Comparison of ENCODE assay signal across 8 cellular contexts in the genomic region with DNA sequence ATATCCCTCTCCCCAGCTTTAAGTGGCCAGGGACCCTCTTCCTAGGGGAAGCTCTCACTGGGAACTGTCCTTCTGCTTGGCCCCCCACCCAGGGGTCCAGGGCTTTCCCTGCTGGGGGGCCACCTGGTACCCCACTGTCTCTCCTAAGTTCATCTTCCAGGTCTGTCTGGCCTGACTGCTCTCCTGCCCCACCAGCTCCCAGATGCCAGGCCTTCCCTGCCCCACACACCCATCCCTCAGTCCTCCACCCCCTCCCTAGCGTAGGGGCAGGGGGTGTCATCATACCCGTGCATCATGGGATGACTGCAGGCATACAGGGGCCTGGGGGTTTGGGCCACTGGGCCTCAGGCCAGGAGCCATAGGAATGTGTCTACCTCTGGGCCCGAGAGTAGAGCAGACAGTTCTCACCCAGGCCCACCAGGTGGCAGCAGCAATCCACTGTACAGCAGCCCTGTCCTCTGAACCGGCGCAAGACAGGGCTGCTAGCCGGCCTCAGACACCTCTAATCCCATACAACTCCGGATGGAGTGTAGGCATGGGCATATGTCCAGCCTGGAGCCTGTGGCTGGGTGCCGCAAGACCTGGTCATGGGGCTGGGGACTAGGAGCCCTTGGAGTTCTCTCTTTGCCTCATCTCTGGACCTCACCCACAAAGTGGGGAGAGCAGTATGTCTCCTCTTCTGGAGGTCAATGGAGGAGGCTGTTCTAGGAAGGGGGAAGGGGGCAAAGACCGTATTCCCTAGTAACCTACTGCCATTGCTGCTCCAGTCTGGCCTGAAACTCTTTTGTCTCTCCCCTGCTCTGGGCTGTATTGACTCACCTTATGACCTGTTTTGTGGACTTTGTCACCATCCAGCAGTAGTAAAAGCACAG. TPM values are rescaled to one million over a fixed set of nuclear protein-coding genes. Genes with fewer than 3 reads are reported as not detected.
DNase-seq lines count a peak whose midpoint lies in the region; ATAC-seq and TF ChIP-seq lines count a peak whose summit lies in the region.

No MANE protein-coding gene starts in this region.

- peak; percentile 62 for ATAC-seq in GM19455 (IDR thresholded peaks at IDR 0.05; ENCODE audit: unreplicated experiment)

- H3K27me3 Mint-ChIP-seq in nephron (ENCODE audit: low read depth), result peaks cover 7% of the 10 kb centered on the region

- peaks cover 9% of the 10 kb centered on the region for H3K4me1 Mint-ChIP-seq in nephron

- DNase-seq in COLO829 (ENCODE audit: low spot score), result peak; percentile 73
- peak; percentile 90 for DNase-seq in HT-29 (ENCODE audit: low spot score)
- DNase-seq in OCI-M2 (lab: John Stamatoyannopoulos, UW; ENCODE audit: unreplicated experiment), result peak; percentile 14
- DNase-seq in activated T-cell treated with anti-CD3 and anti-CD28 coated beads for 48 hours (ENCODE audit: low read depth), result peak; percentile 74
- DNase-seq in fibroblast of gingiva (ENCODE audit: low read depth), result peak; percentile 74
- DNase-seq in stimulated activated naive CD4-positive, alpha-beta T cell treated with Interleukin-2 at 50 U/mL for 16 hours (lab: John Stamatoyannopoulos, UW), result peak; percentile 78

- H3K4me3 Mint-ChIP-seq in nephron, result no peak overlapping the region

- H3K36me3 Mint-ChIP-seq in nephron (ENCODE audit: low read depth), result no peaks in the 10 kb centered on the region

- H3K27ac Mint-ChIP-seq in nephron, result peak overlapping the region in 1 of 3 experiments; percentile 56

- no peaks in the 10 kb centered on the region for H3K9me3 Mint-ChIP-seq in nephron

- peak; percentile 92 to 95 (median 94) for TF ChIP-seq CTCF in nephron (IDR thresholded peaks at IDR 0.05; ENCODE audit: unreplicated experiment in 3 of 3)

RNA-seq across cellular contexts. Expression of a gene that starts 10.0 kb away (rescaled TPM):
- 74.8 and 90.4 TPM in 2 replicates for total RNA-seq in HT-29 (2014; rRNA removed; shearing (Covaris generic))

RNA-seq across cellular contexts. Expression of a gene that starts 17.8 kb away (rescaled TPM):
- 6.7 and 7.0 TPM in 2 replicates for total RNA-seq in HT-29 (2014; rRNA removed; shearing (Covaris generic))

RNA-seq across cellular contexts. Expression of a gene that starts 28.6 kb away (rescaled TPM):
- total RNA-seq in HT-29 (2014; rRNA removed; shearing (Covaris generic)), result 8.0 and 9.5 TPM in 2 replicates

RNA-seq across cellular contexts. Expression of a gene that starts 36.9 kb away (rescaled TPM):
- 85.6 and 98.6 TPM in 2 replicates for total RNA-seq in HT-29 (2014; rRNA removed; shearing (Covaris generic))

RNA-seq across cellular contexts. Expression of a gene that starts 49.9 kb away (rescaled TPM):
- 51.6 and 55.9 TPM in 2 replicates for total RNA-seq in HT-29 (2014; rRNA removed; shearing (Covaris generic))

Comparison
In these comparisons a context has a peak if more than half of its experiments do, and no peak if none do; other contexts are left out.
1. Peak in every context shown above with its lines: DNase-seq and ATAC-seq.
2. DNase-seq: peak in every context shown above with its lines; median percentile 90 in HT-29; 78 in stimulated activated naive CD4-positive, alpha-beta T cell treated with Interleukin-2 at 50 U/mL for 16 hours; 74 in activated T-cell treated with anti-CD3 and anti-CD28 coated beads for 48 hours; 74 in fibroblast of gingiva; 73 in COLO829; 14 in OCI-M2.